In the genomic region with DNA sequence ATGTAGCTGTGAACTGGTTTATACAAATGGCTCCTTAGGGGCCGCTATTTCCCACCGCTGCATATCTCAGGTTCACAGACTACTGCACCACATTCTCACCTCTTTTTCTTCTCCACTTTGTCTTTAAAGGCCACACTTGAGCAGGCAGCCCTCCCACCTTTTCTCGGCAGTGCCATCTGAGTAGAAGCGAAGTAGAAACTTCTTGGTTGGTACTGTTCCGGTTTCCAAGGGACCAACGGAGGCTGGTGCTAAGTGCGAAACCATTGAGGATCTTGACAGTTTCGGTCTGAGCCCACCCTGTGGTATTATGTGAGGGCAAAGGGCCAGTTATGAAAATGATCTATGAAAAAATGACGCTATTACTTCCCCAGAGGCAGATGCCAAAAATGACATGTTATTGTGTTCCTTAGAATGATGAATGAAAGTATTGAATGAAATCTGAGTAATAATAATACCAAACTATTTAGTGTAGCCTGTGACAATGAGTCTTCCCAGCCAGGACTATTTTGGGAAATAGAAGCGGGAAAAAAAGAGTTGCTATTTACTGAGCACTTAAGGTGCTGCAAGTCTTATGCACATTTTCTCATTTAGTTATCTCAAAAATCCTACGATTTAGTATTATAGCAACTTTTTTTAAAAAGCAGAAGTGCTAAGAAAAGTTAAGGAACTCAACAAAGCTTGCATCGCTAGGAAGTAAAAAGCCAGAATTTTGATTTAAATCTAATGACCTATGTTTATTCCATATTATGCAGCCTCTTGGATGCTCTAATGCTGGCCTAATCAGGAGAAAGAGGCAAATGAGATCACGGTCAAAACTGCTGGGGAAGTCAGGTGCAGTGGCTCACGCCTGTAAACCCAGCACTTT, we compare ENCODE assay signal across 9 cellular contexts. TPM values are rescaled to one million over a fixed set of nuclear protein-coding genes. Genes with fewer than 3 reads are reported as not detected.
A peak's percentile ranks its signal among the peaks of the same experiment; 100 is the strongest.
DNase-seq lines count a peak whose midpoint lies in the region; ATAC-seq and TF ChIP-seq lines count a peak whose summit lies in the region.
"Had no signal": no experiment of that assay in that cellular context is flagged by ENCODE, and none has a peak within 500 bp of the region (broad histone marks: within the 10 kb centered on the region; RNA-seq: fewer than 3 reads in every experiment).

No MANE protein-coding gene starts in this region.

- H3K79me2 ChIP-seq in KMS-11 (ENCODE audit: insufficient read depth, low read depth), result no peaks in the 10 kb centered on the region

- 81% methylated on average over 14 of the region's 14 CpGs for WGBS in suprapubic skin

- H3K27me3 ChIP-seq in KMS-11 (ENCODE audit: insufficient read depth, low read depth), result no peaks in the 10 kb centered on the region
- H3K27me3 ChIP-seq in effector memory CD4-positive, alpha-beta T cell (replicated peaks; ENCODE audit: control insufficient read depth, insufficient read depth, low read length, poor library complexity, severe bottlenecking), result no peaks in the 10 kb centered on the region
- no peaks in the 10 kb centered on the region for H3K27me3 ChIP-seq in suprapubic skin

- no peak for TF ChIP-seq EP300 in suprapubic skin (IDR thresholded peaks at IDR 0.05)

- no peak for TF ChIP-seq POLR2A in suprapubic skin (IDR thresholded peaks at IDR 0.05)

- TF ChIP-seq CTCF in GM12875 (IDR thresholded peaks at IDR 0.05; ENCODE audit: borderline replicate concordance, insufficient read depth, low read depth, low read length), result peak; percentile 19; the same call in 1 of the 2 replicates
- TF ChIP-seq CTCF in KMS-11 (conservative IDR thresholded peaks at IDR 0.05; ENCODE audit: low read depth, low read length), result no peak
- TF ChIP-seq CTCF in suprapubic skin (IDR thresholded peaks at IDR 0.05), result no peak

- peak overlapping the region; percentile 40; the same call in 1 of the 2 replicates for H3K27ac ChIP-seq in KMS-11
- H3K27ac ChIP-seq in effector memory CD4-positive, alpha-beta T cell (ENCODE audit: insufficient read depth, low read length, poor library complexity, severe bottlenecking), result peak overlapping the region; percentile 83
- H3K27ac ChIP-seq in suprapubic skin, result no peak overlapping the region

- H3K4me3 ChIP-seq in GM12875 (ENCODE audit: low read depth, low read length) (no peak overlapping the region), KMS-11 (IDR thresholded peaks at IDR 0.05; ENCODE audit: insufficient read depth, low read depth, low read length) (no peak overlapping the region), suprapubic skin (no peak overlapping the region)
- no peak overlapping the region for H3K4me3 ChIP-seq in effector memory CD4-positive, alpha-beta T cell (ENCODE audit: insufficient read depth, low read depth, low read length, poor library complexity, severe bottlenecking)

- no peak overlapping the region; the same call in 1 of the 2 replicates for H2AFZ ChIP-seq in KMS-11 (ENCODE audit: low read depth)

- H3K36me3 ChIP-seq in KMS-11 (ENCODE audit: insufficient read depth) (no peaks in the 10 kb centered on the region), suprapubic skin (no peaks in the 10 kb centered on the region)
- peaks cover 3% of the 10 kb centered on the region for H3K36me3 ChIP-seq in effector memory CD4-positive, alpha-beta T cell (ENCODE audit: control insufficient read depth, insufficient read depth, low read length)

- H3K9ac ChIP-seq in KMS-11, result no peak overlapping the region

- H4K20me1 ChIP-seq in KMS-11 (ENCODE audit: insufficient read depth), result no peaks in the 10 kb centered on the region

- DNase-seq in effector memory CD4-positive, alpha-beta T cell, result no peak
- DNase-seq in NCI-H1092 (lab: John Stamatoyannopoulos, UW), result no peak
- DNase-seq in H4 (ENCODE audit: low spot score), result no peak
- DNase-seq in suprapubic skin (ENCODE audit: low spot score in 2 of 2), result no peak

- H3K4me2 ChIP-seq in KMS-11, result peak overlapping the region; percentile 72

- peak; percentile 32 for ATAC-seq in GM21526 (IDR thresholded peaks at IDR 0.05; ENCODE audit: low FRiP score, unreplicated experiment)
- ATAC-seq in HG03520 (IDR thresholded peaks at IDR 0.05; ENCODE audit: unreplicated experiment), result no peak

- H3K9me3 ChIP-seq in effector memory CD4-positive, alpha-beta T cell (ENCODE audit: control insufficient read depth, low read length), result no peaks in the 10 kb centered on the region
- H3K9me3 ChIP-seq in suprapubic skin, result no peaks in the 10 kb centered on the region

- peaks cover 91% of the 10 kb centered on the region for H3K4me1 ChIP-seq in KMS-11 (ENCODE audit: low read depth, poor library complexity, severe bottlenecking)
- peaks cover 79% of the 10 kb centered on the region for H3K4me1 ChIP-seq in effector memory CD4-positive, alpha-beta T cell (ENCODE audit: control insufficient read depth, insufficient read depth, low read length, poor library complexity, severe bottlenecking)
- peaks cover 4% of the 10 kb centered on the region for H3K4me1 ChIP-seq in suprapubic skin

RNA-seq across cellular contexts. Expression of a gene that starts 29.6 kb away (rescaled TPM):
- total RNA-seq in H4 (2014; rRNA removed; shearing (Covaris generic)), result 0.85 and 1.4 TPM in 2 replicates
- 1 to 10 TPM in 1 of 4 donors, under 1 TPM in 2, not detected in 1; 0.34 to 2.4 (median 0.38) TPM for total RNA-seq in suprapubic skin
- total RNA-seq: neural crest cell had no signal
